In the genomic region with DNA sequence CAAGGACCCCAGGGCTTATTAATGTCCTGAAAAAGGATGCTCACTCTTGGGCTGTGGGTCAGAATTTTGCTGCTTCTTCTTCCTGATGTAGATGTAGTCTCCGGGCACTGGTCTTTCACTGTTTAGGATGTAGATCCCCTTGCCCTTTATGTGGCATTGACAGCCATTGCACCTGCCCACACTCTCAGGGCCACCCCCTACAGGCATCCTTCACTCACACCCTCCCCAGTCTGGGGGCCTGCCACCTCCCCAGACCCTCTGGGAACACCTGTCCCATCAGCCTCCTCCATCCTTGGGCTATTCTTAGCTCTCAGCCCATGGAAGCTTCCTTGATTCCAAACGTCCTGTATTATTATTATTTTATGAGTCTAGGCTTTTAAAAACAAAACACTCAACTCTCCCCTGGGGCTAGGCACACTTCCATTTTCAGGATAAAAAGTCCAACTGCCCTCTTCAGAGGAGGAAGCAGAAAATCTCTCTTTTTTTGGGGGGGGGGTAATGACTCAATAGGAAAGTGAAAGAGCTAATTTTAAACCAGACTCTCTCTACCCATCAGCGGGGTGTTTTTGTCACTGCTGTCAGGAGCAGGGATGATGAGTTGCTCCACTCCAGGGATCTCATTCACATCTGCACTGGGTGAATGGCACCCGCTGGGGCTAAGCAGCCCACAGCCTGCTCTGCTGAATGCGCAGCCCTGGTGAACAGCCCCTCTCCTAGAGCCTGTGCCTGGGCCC, we compare ENCODE assay signal across 10 cellular contexts. TPM values are rescaled to one million over a fixed set of nuclear protein-coding genes. Genes with fewer than 3 reads are reported as not detected.
DNase-seq lines count a peak whose midpoint lies in the region; ATAC-seq, FAIRE-seq and TF ChIP-seq lines count a peak whose summit lies in the region.
"Had no signal": no experiment of that assay in that cellular context is flagged by ENCODE, and none has a peak within 500 bp of the region (broad histone marks: within the 10 kb centered on the region; RNA-seq: fewer than 3 reads in every experiment).

No MANE protein-coding gene starts in this region.

- H3K27me3 ChIP-seq in GM12878 (replicated peaks in 1 of 2; ENCODE audit: control insufficient read depth in 2 of 2, insufficient read depth in 2 of 2, low read length in 1 of 2): no peaks in the 10 kb centered on the region
- peaks cover 50 to 55% of the 10 kb centered on the region in 2 experiments for H3K27me3 ChIP-seq in mesenchymal stem cell (ENCODE audit: control insufficient read depth in 1 of 2, insufficient read depth in 1 of 2, low read length in 2 of 2)
- H3K27me3 ChIP-seq in colonic mucosa: no peaks in the 10 kb centered on the region

- H4K8ac ChIP-seq in mesenchymal stem cell (ENCODE audit: low read length): no peak overlapping the region

- ATAC-seq in GM18498 (IDR thresholded peaks at IDR 0.05; ENCODE audit: unreplicated experiment) (peak; percentile 70), GM19463 (IDR thresholded peaks at IDR 0.05; ENCODE audit: unreplicated experiment) (peak; percentile 87), HG03378 (IDR thresholded peaks at IDR 0.05; ENCODE audit: unreplicated experiment) (peak; percentile 74), GM12878 (peak; percentile 88)

- POLR2A ChIA-PET in GM12878 (lab: Charles Lee): interaction anchor here (0.6 kb wide), 1 partner anchor 140 kb away, joined by 10 read pairs; no protein-coding TSS in a partner anchor

- BruUV-seq in GM12878 (replicated peaks; lab: Mats Ljungman, UMichigan): no TSS peak

- DNase-seq in GM12878 (ENCODE audit: low read depth, low spot score): peak; percentile 47
- no peak for DNase-seq in D721Med (ENCODE audit: insufficient read length, low spot score)
- no peak for DNase-seq in mesenchymal stem cell
- no peak for DNase-seq in epidermal melanocyte (ENCODE audit: insufficient read length, low spot score)
- no peak for DNase-seq in colonic mucosa

- H3K79me2 ChIP-seq in GM12878 (ENCODE audit: control insufficient read depth, insufficient read depth, low read length): no peaks in the 10 kb centered on the region

- intact Hi-C loops in GM12878 (cut with micrococcal nuclease; ENCODE audit: unreplicated experiment): loop anchor here (5.0 kb wide), 2 partner anchors 63 to 388 kb away; a partner anchor contains a TSS
- intact Hi-C loops in colonic mucosa (cut with DNase I): loop anchor here (5.0 kb wide), 1 partner anchor 507 kb away; no protein-coding TSS in a partner anchor

- in situ Hi-C loops in GM12878 (cut with MboI): no loop called here

- H3K9me3 ChIP-seq in GM12878 (replicated peaks; ENCODE audit: control insufficient read depth, insufficient read depth, low read length): peaks cover 8% of the 10 kb centered on the region; the same call in 2 of the 3 replicates
- H3K9me3 ChIP-seq in mesenchymal stem cell (ENCODE audit: control insufficient read depth, low read length): peaks cover 11% of the 10 kb centered on the region
- no peaks in the 10 kb centered on the region for H3K9me3 ChIP-seq in colonic mucosa

- no peak overlapping the region for H3K14ac ChIP-seq in mesenchymal stem cell (ENCODE audit: low read length in 2 of 2)

- CTCF ChIA-PET in GM12878 (lab: Yijun Ruan, JAX): interaction anchor here (1.0 to 2.6 kb wide), 4 partner anchors 57 to 107 kb away, joined by 3 to 15 read pairs (median 4); no protein-coding TSS in a partner anchor

- H3K4me1 ChIP-seq in GM12878 (ENCODE audit: control insufficient read depth, insufficient read depth, low read length) (peaks cover 24% of the 10 kb centered on the region), mesenchymal stem cell (ENCODE audit: control insufficient read depth, insufficient read depth, low read depth, low read length) (peaks cover 9% of the 10 kb centered on the region), colonic mucosa (no peaks in the 10 kb centered on the region)

- H3K18ac ChIP-seq in mesenchymal stem cell (ENCODE audit: low read depth in 1 of 2, low read length in 2 of 2): no peak overlapping the region

- H2AFZ ChIP-seq in GM12878 (ENCODE audit: control insufficient read depth, low read depth, low read length) (peak overlapping the region; percentile 37), mesenchymal stem cell (ENCODE audit: low read depth, low read length) (no peak overlapping the region)

- H4K20me1 ChIP-seq in GM12878 (ENCODE audit: control insufficient read depth, insufficient read depth): no peaks in the 10 kb centered on the region

- TF ChIP-seq CTCF in GM12878 (IDR thresholded peaks at IDR 0.05 in 2 of 3, conservative IDR thresholded peaks at IDR 0.05 in 1 of 3; ENCODE audit: control insufficient read depth in 2 of 3, extremely low read depth in 1 of 3, insufficient read depth in 1 of 3, low read depth in 3 of 3, low read length in 3 of 3) (no peak), D721Med (IDR thresholded peaks at IDR 0.05; ENCODE audit: insufficient read depth, missing control alignments) (no peak), colonic mucosa (IDR thresholded peaks at IDR 0.05) (no peak)

- peak overlapping the region; percentile 25; the same call in 1 of the 2 replicates for H3K9ac ChIP-seq in GM12878 (ENCODE audit: control insufficient read depth, insufficient read depth, low read length)
- H3K9ac ChIP-seq in mesenchymal stem cell (ENCODE audit: low read length): no peak overlapping the region
- H3K9ac ChIP-seq in colonic mucosa (ENCODE audit: low read depth in 2 of 2, low read length in 2 of 2): no peak overlapping the region

- H3K4me3 ChIP-seq in GM12878: 0 out of 2 replicates have a peak overlapping the region, but pooled peaks have one; percentile 28
- no peak overlapping the region for H3K4me3 ChIP-seq in mesenchymal stem cell (ENCODE audit: insufficient read depth in 1 of 2, low read depth in 1 of 2, low read length in 2 of 2)
- H3K4me3 ChIP-seq in colonic mucosa: no peak overlapping the region

- peak; percentile 43 to 64; a peak in 2 of 4 replicates for TF ChIP-seq EP300 in GM12878 (IDR thresholded peaks at IDR 0.05; ENCODE audit: borderline replicate concordance in 1 of 2, control insufficient read depth in 1 of 2, low read depth in 2 of 2, low read length in 2 of 2)

- no peak overlapping the region for H2BK12ac ChIP-seq in mesenchymal stem cell (ENCODE audit: low read length in 2 of 2)

- H3K79me1 ChIP-seq in mesenchymal stem cell (replicated peaks; ENCODE audit: low read length, poor library complexity, severe bottlenecking): no peaks in the 10 kb centered on the region

- H4K91ac ChIP-seq in mesenchymal stem cell (ENCODE audit: low read length): no peak overlapping the region

- FAIRE-seq in GM12878 (lab: Jason Lieb, UNC) (peak; percentile 86), D721Med (lab: Jason Lieb, UNC) (no peak)

- TF ChIP-seq RAD21 in GM12878 (IDR thresholded peaks at IDR 0.05; ENCODE audit: insufficient read depth, low read depth, low read length): peak; percentile 2; the same call in 1 of the 2 replicates

- WGBS in GM12878 (ENCODE audit: insufficient coverage, insufficient replicate concordance, low lambda C conversion rate, missing lambda C conversion rate): 28% methylated on average over 5 of the region's 5 CpGs
- WGBS in mesenchymal stem cell: 80% methylated on average over 4 of the region's 5 CpGs

- H2AK5ac ChIP-seq in mesenchymal stem cell (ENCODE audit: low read length, severe bottlenecking): no peak overlapping the region

- H2BK15ac ChIP-seq in mesenchymal stem cell (ENCODE audit: low read depth, poor library complexity, severe bottlenecking): no peak overlapping the region

- no peak overlapping the region for H2BK120ac ChIP-seq in mesenchymal stem cell (ENCODE audit: low read depth, low read length)

- no peak overlapping the region for H3K4ac ChIP-seq in mesenchymal stem cell (ENCODE audit: low read depth in 1 of 2, low read length in 2 of 2)

- H3K36me3 ChIP-seq in GM12878 (ENCODE audit: control insufficient read depth in 2 of 2, insufficient read depth in 2 of 2, low read length in 1 of 2) (no peaks in the 10 kb centered on the region), mesenchymal stem cell (ENCODE audit: control insufficient read depth in 1 of 2, insufficient read depth in 2 of 2, low read depth in 1 of 2, low read length in 2 of 2) (no peaks in the 10 kb centered on the region), colonic mucosa (no peaks in the 10 kb centered on the region)

- SMC1A ChIA-PET in GM12878 (lab: Charles Lee; ENCODE audit: uncharacterized antibody, unreplicated experiment): interaction anchor here (0.9 to 1.0 kb wide), 3 partner anchors 8 to 60 kb away, joined by 3 to 6 read pairs (median 3); no protein-coding TSS in a partner anchor

- H3K27ac ChIP-seq in GM12878 (ENCODE audit: control insufficient read depth, insufficient read depth): peak overlapping the region; percentile 84
- H3K27ac ChIP-seq in mesenchymal stem cell (ENCODE audit: low read length, poor library complexity, severe bottlenecking): no peak overlapping the region
- H3K27ac ChIP-seq in colonic mucosa: no peak overlapping the region

- no peak overlapping the region for H3K23ac ChIP-seq in mesenchymal stem cell (ENCODE audit: low read length in 2 of 2)

- RAD21 ChIA-PET in GM12878 (lab: Charles Lee; ENCODE audit: unreplicated experiment): interaction anchor here (0.6 kb wide), 1 partner anchor 277 kb away, joined by 3 read pairs; no protein-coding TSS in a partner anchor

- no peak for TF ChIP-seq POLR2A in GM12878 (IDR thresholded peaks at IDR 0.05; ENCODE audit: low read depth, low read length)

- peak overlapping the region; percentile 88 for H3K4me2 ChIP-seq in GM12878 (ENCODE audit: control insufficient read depth, insufficient read depth)
- H3K4me2 ChIP-seq in mesenchymal stem cell (ENCODE audit: low read length, poor library complexity, severe bottlenecking): no peak overlapping the region

- no peak overlapping the region for H2BK5ac ChIP-seq in mesenchymal stem cell (ENCODE audit: low read depth, low read length, poor library complexity, severe bottlenecking)

RNA-seq across cellular contexts. Expression of a gene that starts 11.5 kb away (rescaled TPM):
- total RNA-seq in GM12878 (2013; cell fraction: nucleolus; rRNA removed): not detected in 2 replicates
- total RNA-seq in GM12878 (2014; rRNA removed): 0.06 TPM in 1 of 2 replicates, not detected in the other
- total RNA-seq in GM12878 (2014; rRNA removed; fragmentation: Illumina TruSeq; extraction: Trizol): not detected in 2 replicates
- total RNA-seq in GM12878 (2021): not detected in 2 replicates
- not detected for polyA plus RNA-seq in GM12878 (2011; ENCODE audit: low read depth)
- not detected in 2 replicates for polyA plus RNA-seq in GM12878 (2011; rRNA removed)
- not detected in 2 replicates for polyA plus RNA-seq in GM12878 (2011; cell fraction: cytosol; rRNA removed)
- not detected in 2 replicates for polyA plus RNA-seq in GM12878 (2011; cell fraction: nucleus; rRNA removed)
- not detected in 2 replicates for polyA plus RNA-seq in GM12878 (2012)
- polyA plus RNA-seq in GM12878 (2014; fragmentation: Illumina TruSeq; extraction: Trizol): not detected in 2 replicates
- polyA plus RNA-seq in GM12878 (2014; fragmentation: Nextera tagmentation; extraction: Ambion mirVana): not detected
- polyA plus RNA-seq in GM12878 (2014; rRNA removed): 0.09 TPM in 1 of 2 replicates, not detected in the other
- polyA plus RNA-seq in GM12878 (2016; fragmentation: Nextera tagmentation; extraction: Ambion mirVana): not detected
- polyA minus RNA-seq in GM12878 (2011; rRNA and poly(A)+ RNA removed): not detected in 2 replicates
- polyA minus RNA-seq in GM12878 (2011; cell fraction: cytosol; rRNA and poly(A)+ RNA removed): not detected in 2 replicates
- polyA minus RNA-seq in GM12878 (2011; cell fraction: nucleus; rRNA and poly(A)+ RNA removed): not detected in 2 replicates
- not detected for polyA plus RNA-seq in mesenchymal stem cell (2013, experiment 1 of 2)
- polyA plus RNA-seq in mesenchymal stem cell (2013, experiment 2 of 2): not detected
- 1 to 10 TPM in 1 of 2 donors, under 1 TPM in 1; 0.24 to 1.7 TPM for total RNA-seq in colonic mucosa
- total RNA-seq: glomerular endothelial cell had no signal

RNA-seq across cellular contexts. Expression of a gene that starts 28.5 kb away (rescaled TPM):
- not detected in 2 replicates for total RNA-seq in GM12878 (2013; cell fraction: nucleolus; rRNA removed)
- total RNA-seq in GM12878 (2014; rRNA removed) (not detected in 2 replicates), GM12878 (2014; rRNA removed; fragmentation: Illumina TruSeq; extraction: Trizol) (not detected in 2 replicates), GM12878 (2021) (not detected in 2 replicates), colonic mucosa (not detected)
- not detected for polyA plus RNA-seq in GM12878 (2011; ENCODE audit: low read depth)
- polyA plus RNA-seq in GM12878 (2011; rRNA removed) (not detected in 2 replicates), GM12878 (2014; fragmentation: Illumina TruSeq; extraction: Trizol) (not detected in 2 replicates), GM12878 (2014; fragmentation: Nextera tagmentation; extraction: Ambion mirVana) (not detected), GM12878 (2014; rRNA removed) (not detected in 2 replicates), GM12878 (2016; fragmentation: Nextera tagmentation; extraction: Ambion mirVana) (not detected)
- polyA plus RNA-seq in GM12878 (2011; cell fraction: cytosol; rRNA removed): not detected in 2 replicates
- not detected in 2 replicates for polyA plus RNA-seq in GM12878 (2011; cell fraction: nucleus; rRNA removed)
- polyA plus RNA-seq in GM12878 (2012): not detected in 2 replicates
- polyA minus RNA-seq in GM12878 (2011; rRNA and poly(A)+ RNA removed): not detected in 2 replicates
- not detected in 2 replicates for polyA minus RNA-seq in GM12878 (2011; cell fraction: cytosol; rRNA and poly(A)+ RNA removed)
- not detected in 2 replicates for polyA minus RNA-seq in GM12878 (2011; cell fraction: nucleus; rRNA and poly(A)+ RNA removed)
- polyA plus RNA-seq in mesenchymal stem cell (2013, experiment 1 of 2): not detected
- not detected for polyA plus RNA-seq in mesenchymal stem cell (2013, experiment 2 of 2)
- total RNA-seq: activated CD8-positive, alpha-beta memory T cell treated with anti-CD3 and anti-CD28 coated beads for 36 hours; glomerular endothelial cell had no signal
